25 cellular contexts compared by ENCODE assay signal in genomic region chr13:86907116-86907515, GRCh38.
"Had no signal": no experiment of that assay in that cellular context is flagged by ENCODE, and none has a peak within 500 bp of the region (broad histone marks: within the 10 kb centered on the region; RNA-seq: fewer than 3 reads in every experiment).

No MANE protein-coding gene starts in this region.

- H3K4me2 ChIP-seq: hepatocyte had no signal

- DNase-seq: activated CD4-positive, alpha-beta T cell treated with anti-CD3 and anti-CD28 coated beads, Interleukin-2, amount 10 ng/mL, durations not matched to agents 24 days and 14 days; activated CD8-positive, alpha-beta memory T cell treated with anti-CD3 and anti-CD28 coated beads, Interleukin-2, amount 10 ng/mL, durations not matched to agents 7 days and 5 days; activated CD8-positive, alpha-beta T cell treated with anti-CD3 and anti-CD28 coated beads for 36 hours; activated gamma-delta T cell; activated naive CD4-positive, alpha-beta T cell treated with anti-CD3 and anti-CD28 coated beads, Interleukin-2, amount 50 U/mL, for 16 hours; activated naive CD8-positive, alpha-beta T cell treated with anti-CD3 and anti-CD28 coated beads, Interleukin-2, amount 50 U/mL, for 24 hours; activated T-cell treated with anti-CD3 and anti-CD28 coated beads for 4 hours; anterior cingulate cortex; central memory CD4-positive, alpha-beta T cell; glutamatergic neuron; immature natural killer cell; left lung; midbrain; right lobe of liver; stimulated activated CD4-positive, alpha-beta T cell treated with anti-CD3 and anti-CD28 coated beads, Interleukin-2, amount 100 ng/mL, for 24 hours; stomach; transverse colon had no signal

- H3K27ac ChIP-seq: epithelial cell of prostate, hepatocyte, left lung, right lobe of liver, skin epidermis, stomach, transverse colon had no signal

- H3K4me1 ChIP-seq: left lung, right lobe of liver, stomach, transverse colon had no signal

- H3K9me3 ChIP-seq: left lung, right lobe of liver, transverse colon had no signal

- H3K79me2 ChIP-seq: hepatocyte had no signal

- H3K9me3 Mint-ChIP-seq: activated CD4-positive, alpha-beta T cell treated with anti-CD3 and anti-CD28 coated beads, Interleukin-2, amount 10 ng/mL, durations not matched to agents 24 days and 14 days; activated CD8-positive, alpha-beta T cell treated with anti-CD3 and anti-CD28 coated beads for 36 hours; stimulated activated memory B cell treated with anti-CD40 and anti-IgM and Interleukin-4, amounts not matched to agents 10 μg/mL and 1 μg/mL and 100 μg/mL, for 72 hours had no signal

- H2AFZ ChIP-seq: hepatocyte had no signal

- ATAC-seq: activated CD8-positive, alpha-beta memory T cell treated with anti-CD3 and anti-CD28 coated beads, Interleukin-2, amount 10 ng/mL, durations not matched to agents 7 days and 5 days; activated CD8-positive, alpha-beta T cell treated with anti-CD3 and anti-CD28 coated beads for 36 hours; activated naive CD8-positive, alpha-beta T cell treated with anti-CD3 and anti-CD28 coated beads, Interleukin-2, amount 50 U/mL, for 24 hours; left lung; natural killer cell treated with Interleukin-12 subunit alpha and Interleukin-12 subunit beta and Interleukin-15 and Interleukin-18, amount 100 ng/mL, for 72 hours; right lobe of liver; stimulated activated memory B cell treated with anti-CD40 and anti-IgM and Interleukin-4, amounts not matched to agents 10 μg/mL and 1 μg/mL and 100 μg/mL, for 72 hours had no signal

- H3K4me3 ChIP-seq: hepatocyte, left lung, lung, right lobe of liver, skin epidermis, stomach, transverse colon had no signal

- FAIRE-seq: frontal cortex, urothelium cell line had no signal

- H3K36me3 ChIP-seq: left lung, right lobe of liver, stomach, transverse colon had no signal

- H3K27me3 ChIP-seq: hepatocyte, left lung, right lobe of liver, stomach, transverse colon had no signal

- H3K27me3 Mint-ChIP-seq: activated CD4-positive, alpha-beta T cell treated with anti-CD3 and anti-CD28 coated beads, Interleukin-2, amount 10 ng/mL, durations not matched to agents 24 days and 14 days; activated CD8-positive, alpha-beta memory T cell treated with anti-CD3 and anti-CD28 coated beads, Interleukin-2, amount 10 ng/mL, durations not matched to agents 7 days and 5 days; activated CD8-positive, alpha-beta T cell treated with anti-CD3 and anti-CD28 coated beads for 36 hours; activated naive CD8-positive, alpha-beta T cell treated with anti-CD3 and anti-CD28 coated beads, Interleukin-2, amount 50 U/mL, for 24 hours; natural killer cell treated with Interleukin-12 subunit alpha and Interleukin-12 subunit beta and Interleukin-15 and Interleukin-18, amount 100 ng/mL, for 72 hours; stimulated activated memory B cell treated with anti-CD40 and anti-IgM and Interleukin-4, amounts not matched to agents 10 μg/mL and 1 μg/mL and 100 μg/mL, for 72 hours had no signal

- H3K4me1 Mint-ChIP-seq: activated CD4-positive, alpha-beta T cell treated with anti-CD3 and anti-CD28 coated beads, Interleukin-2, amount 10 ng/mL, durations not matched to agents 24 days and 14 days; activated CD8-positive, alpha-beta memory T cell treated with anti-CD3 and anti-CD28 coated beads, Interleukin-2, amount 10 ng/mL, durations not matched to agents 7 days and 5 days; activated naive CD8-positive, alpha-beta T cell treated with anti-CD3 and anti-CD28 coated beads, Interleukin-2, amount 50 U/mL, for 24 hours; immature natural killer cell; stimulated activated memory B cell treated with anti-CD40 and anti-IgM and Interleukin-4, amounts not matched to agents 10 μg/mL and 1 μg/mL and 100 μg/mL, for 72 hours had no signal

- H3K36me3 Mint-ChIP-seq: activated CD8-positive, alpha-beta memory T cell treated with anti-CD3 and anti-CD28 coated beads, Interleukin-2, amount 10 ng/mL, durations not matched to agents 7 days and 5 days; natural killer cell treated with Interleukin-12 subunit alpha and Interleukin-12 subunit beta and Interleukin-15 and Interleukin-18, amount 100 ng/mL, for 72 hours; stimulated activated memory B cell treated with anti-CD40 and anti-IgM and Interleukin-4, amounts not matched to agents 10 μg/mL and 1 μg/mL and 100 μg/mL, for 72 hours had no signal

- H3K4me3 Mint-ChIP-seq: activated CD4-positive, alpha-beta T cell treated with anti-CD3 and anti-CD28 coated beads, Interleukin-2, amount 10 ng/mL, durations not matched to agents 24 days and 14 days; activated CD8-positive, alpha-beta memory T cell treated with anti-CD3 and anti-CD28 coated beads, Interleukin-2, amount 10 ng/mL, durations not matched to agents 7 days and 5 days; activated CD8-positive, alpha-beta T cell treated with anti-CD3 and anti-CD28 coated beads for 36 hours; activated naive CD8-positive, alpha-beta T cell treated with anti-CD3 and anti-CD28 coated beads, Interleukin-2, amount 50 U/mL, for 24 hours; immature natural killer cell; natural killer cell treated with Interleukin-12 subunit alpha and Interleukin-12 subunit beta and Interleukin-15 and Interleukin-18, amount 100 ng/mL, for 72 hours; stimulated activated memory B cell treated with anti-CD40 and anti-IgM and Interleukin-4, amounts not matched to agents 10 μg/mL and 1 μg/mL and 100 μg/mL, for 72 hours had no signal

- H3K27ac Mint-ChIP-seq: activated CD4-positive, alpha-beta T cell treated with anti-CD3 and anti-CD28 coated beads, Interleukin-2, amount 10 ng/mL, durations not matched to agents 24 days and 14 days; activated CD8-positive, alpha-beta memory T cell treated with anti-CD3 and anti-CD28 coated beads, Interleukin-2, amount 10 ng/mL, durations not matched to agents 7 days and 5 days; activated CD8-positive, alpha-beta T cell treated with anti-CD3 and anti-CD28 coated beads for 36 hours; activated naive CD8-positive, alpha-beta T cell treated with anti-CD3 and anti-CD28 coated beads, Interleukin-2, amount 50 U/mL, for 24 hours; immature natural killer cell; natural killer cell treated with Interleukin-12 subunit alpha and Interleukin-12 subunit beta and Interleukin-15 and Interleukin-18, amount 100 ng/mL, for 72 hours; stimulated activated memory B cell treated with anti-CD40 and anti-IgM and Interleukin-4, amounts not matched to agents 10 μg/mL and 1 μg/mL and 100 μg/mL, for 72 hours had no signal
